In genomic region chr11:19253149-19253540, GRCh38 we compare ENCODE assay signal across 19 cellular contexts. TPM values are rescaled to one million over a fixed set of nuclear protein-coding genes. Genes with fewer than 3 reads are reported as not detected.
DNase-seq lines count a peak whose midpoint lies in the region; ATAC-seq and TF ChIP-seq lines count a peak whose summit lies in the region.
"Had no signal": no experiment of that assay in that cellular context is flagged by ENCODE, and none has a peak within 500 bp of the region (broad histone marks: within the 10 kb centered on the region; RNA-seq: fewer than 3 reads in every experiment).

No MANE protein-coding gene starts in this region.

- no peak for TF ChIP-seq CTCF in stomach (IDR thresholded peaks at IDR 0.05)

- H3F3A ChIP-seq in GM23248 (ENCODE audit: insufficient read depth) = no peaks in the 10 kb centered on the region

- peak; percentile 59 for DNase-seq in DMS153 (lab: John Stamatoyannopoulos, UW)
- DNase-seq in DMS153 treated with DMSO at 0.1 percent for 48 hours (lab: John Stamatoyannopoulos, UW; ENCODE audit: unreplicated experiment) = no peak
- DNase-seq in NCI-H2196 treated with DMSO at 0.1 percent for 48 hours (lab: John Stamatoyannopoulos, UW; ENCODE audit: unreplicated experiment) = peak; percentile 76
- peak; percentile 43 for DNase-seq in dermis blood vessel endothelial cell
- peak; percentile 64 for DNase-seq in stomach
- DNase-seq in activated CD8-positive, alpha-beta memory T cell treated with anti-CD3 and anti-CD28 coated beads for 24 hours = no peak
- no peak for DNase-seq in GM23248
- DNase-seq: anterior cingulate cortex; caudate nucleus; CD8-positive, alpha-beta memory T cell; foreskin keratinocyte; hippocampal formation; substantia nigra had no signal

- H3K79me2 ChIP-seq in GM23248 (ENCODE audit: insufficient read depth) = no peaks in the 10 kb centered on the region

- H3K4me1 ChIP-seq in stomach (peaks cover 0 to 7% (median 2%) of the 10 kb centered on the region in 4 donors), GM23248 (ENCODE audit: insufficient read depth) (no peaks in the 10 kb centered on the region)
- H3K4me1 ChIP-seq: foreskin keratinocyte had no signal

- in situ Hi-C loops in GM23248 (cut with MboI) = no loop called here

- no peak for TF ChIP-seq POLR2A in stomach (IDR thresholded peaks at IDR 0.05)

- H3K27ac ChIP-seq in stomach = no peak overlapping the region
- no peak overlapping the region for H3K27ac ChIP-seq in GM23248
- H3K27ac ChIP-seq: 22Rv1, foreskin keratinocyte had no signal

- H3K9me3 ChIP-seq in stomach (no peaks in the 10 kb centered on the region), GM23248 (ENCODE audit: low read depth) (no peaks in the 10 kb centered on the region)

- H3K9ac ChIP-seq in GM23248 = no peak overlapping the region

- intact Hi-C loops in stomach (cut with DNase I; ENCODE audit: low total_unique reads) = no loop called here

- no peak overlapping the region for H3K4me3 ChIP-seq in stomach
- no peak overlapping the region for H3K4me3 ChIP-seq in GM23248

- H3K27me3 ChIP-seq in stomach (no peaks in the 10 kb centered on the region), GM23248 (replicated peaks; ENCODE audit: insufficient read depth) (0 out of 2 replicates have a peak, but pooled peaks cover 5% of the 10 kb centered on the region)
- H3K27me3 ChIP-seq: foreskin keratinocyte had no signal

- no peak for ATAC-seq in GM19467 (IDR thresholded peaks at IDR 0.05; ENCODE audit: unreplicated experiment)
- ATAC-seq: foreskin keratinocyte had no signal

- H4K20me1 ChIP-seq in GM23248 (ENCODE audit: insufficient read depth) = no peaks in the 10 kb centered on the region

- TF ChIP-seq EP300 in stomach (IDR thresholded peaks at IDR 0.05) = no peak

- H3K36me3 ChIP-seq in stomach = no peaks in the 10 kb centered on the region
- H3K36me3 ChIP-seq in GM23248 (ENCODE audit: low read depth) = no peaks in the 10 kb centered on the region

- H3K9me2 ChIP-seq in GM23248 (ENCODE audit: insufficient read depth) = no peaks in the 10 kb centered on the region

- no peak overlapping the region for H3K4me2 ChIP-seq in GM23248 (ENCODE audit: unreplicated experiment)

- H2AFZ ChIP-seq in GM23248 = no peak overlapping the region

- WGBS in stomach, 5 donors = 19 to 51% (median 35%) methylated on average over 3 of the region's 3 CpGs
- WGBS in GM23248 (ENCODE audit: low coverage in 1 of 2, low lambda C conversion rate in 2 of 2, missing lambda C conversion rate in 2 of 2), 2 experiments = 48 to 62% methylated on average over 3 of the region's 3 CpGs

RNA-seq across cellular contexts. Expression of gene E2F8, which starts 12.4 kb away (rescaled TPM):
- total RNA-seq in dermis blood vessel endothelial cell (1.0 and 3.4 TPM in 2 replicates), stomach (10 to 100 TPM in 1 of 5 donors, 1 to 10 TPM in 3, under 1 TPM in 1; 0.89 to 13.0 (median 8.4) TPM)
- polyA plus RNA-seq in stomach (1 to 10 TPM in 2 of 3 donors, under 1 TPM in 1; 0.92 to 2.7 (median 1.8) TPM), GM23248 (2016; fragmentation: Nextera tagmentation; extraction: Ambion mirVana) (1.1 and 1.4 TPM in 2 replicates)
- 0.13 and 0.76 TPM in 2 replicates for total RNA-seq in GM23248 (2014; rRNA removed; shearing (Covaris generic))

RNA-seq across cellular contexts. Expression of gene CSRP3, which starts 51.4 kb away (rescaled TPM):
- total RNA-seq in dermis blood vessel endothelial cell (not detected in 2 replicates), stomach (not detected)
- polyA plus RNA-seq in stomach (1 to 10 TPM in 1 of 3 donors, under 1 TPM in 2; 0.15 to 1.7 (median 0.31) TPM), GM23248 (2016; fragmentation: Nextera tagmentation; extraction: Ambion mirVana) (not detected in 2 replicates)
- not detected in 2 replicates for total RNA-seq in GM23248 (2014; rRNA removed; shearing (Covaris generic))
- total RNA-seq: CD8-positive, alpha-beta memory T cell; foreskin keratinocyte; NCI-H460; neural crest cell; progenitor cell of endocrine pancreas had no signal
- polyA plus RNA-seq: CD8-positive, alpha-beta memory T cell; foreskin keratinocyte; liver had no signal

Comparison
In these comparisons a context has a peak if more than half of its experiments do, and no peak if none do; other contexts are left out.
1. DNase-seq: peak in DMS153 (single experiment), NCI-H2196 treated with DMSO at 0.1 percent for 48 hours (single experiment), dermis blood vessel endothelial cell (single experiment) and stomach (single experiment); none in DMS153 treated with DMSO at 0.1 percent for 48 hours (single experiment), activated CD8-positive, alpha-beta memory T cell treated with anti-CD3 and anti-CD28 coated beads for 24 hours (single experiment) and GM23248 (single experiment).